8 cellular contexts compared by ENCODE assay signal in genomic region chr16:88568710-88569613, GRCh38. TPM values are rescaled to one million over a fixed set of nuclear protein-coding genes. Genes with fewer than 3 reads are reported as not detected.
DNase-seq lines count a peak whose midpoint lies in the region; ATAC-seq and TF ChIP-seq lines count a peak whose summit lies in the region.

No MANE protein-coding gene starts in this region.

- H3K4me1 Mint-ChIP-seq in nephron = peaks cover 14% of the 10 kb centered on the region

- H3K27ac Mint-ChIP-seq in nephron = peak overlapping the region in 2 of 3 experiments; percentile 39 to 49

- DNase-seq in dorsolateral prefrontal cortex (no peak), NCI-H146 treated with DMSO at 0.1 percent for 48 hours (lab: John Stamatoyannopoulos, UW; ENCODE audit: unreplicated experiment) (no peak), MV-4-11 (lab: John Stamatoyannopoulos, UW) (no peak)
- DNase-seq in stimulated activated CD8-positive, alpha-beta memory T cell treated with anti-CD3 and anti-CD28 coated beads, Interleukin-4, amount 100 ng/mL, for 48 hours = no peak

- H3K79me2 ChIP-seq in Loucy (ENCODE audit: insufficient read depth, low read length) = peaks cover 39% of the 10 kb centered on the region

- intact Hi-C loops in dorsolateral prefrontal cortex (cut with DNase I) = loop anchor here in 1 of 2 donors (2.0 to 10.0 kb wide), 2 partner anchors 36 to 236 kb away; partner anchors contain the start of gene CDT1

- peak overlapping the region; percentile 86 to 100 (median 98) for H3K4me2 ChIP-seq in BLaER1 treated with 17β-estradiol and CSF1 and Interleukin-3, amounts not matched to agents 10 nM and 100 nM
- H3K4me2 ChIP-seq in Loucy (ENCODE audit: low read depth, low read length, poor library complexity, severe bottlenecking) = peak overlapping the region; percentile 96

- H3F3A ChIP-seq in Loucy (ENCODE audit: low read depth) = no peaks in the 10 kb centered on the region

- no peaks in the 10 kb centered on the region for H3K27me3 ChIP-seq in BLaER1 treated with 17β-estradiol and CSF1 and Interleukin-3, amounts not matched to agents 10 nM and 100 nM
- no peaks in the 10 kb centered on the region for H3K27me3 ChIP-seq in Loucy (ENCODE audit: insufficient read depth, low read length, poor library complexity, severe bottlenecking)
- no peaks in the 10 kb centered on the region for H3K27me3 ChIP-seq in dorsolateral prefrontal cortex

- H2AFZ ChIP-seq in Loucy (ENCODE audit: low read length) = no peak overlapping the region

- no peaks in the 10 kb centered on the region for H3K9me3 Mint-ChIP-seq in nephron

- H4K20me1 ChIP-seq in BLaER1 treated with 17β-estradiol and CSF1 and Interleukin-3, amounts not matched to agents 10 nM and 100 nM = peaks cover 32 to 37% (median 36%) of the 10 kb centered on the region in 11 experiments; a peak in 21 of 22 replicates
- H4K20me1 ChIP-seq in Loucy (ENCODE audit: insufficient read depth, low read length, poor library complexity, severe bottlenecking) = peaks cover 8% of the 10 kb centered on the region

- H3K4me3 ChIP-seq in BLaER1 treated with 17β-estradiol and CSF1 and Interleukin-3, amounts not matched to agents 10 nM and 100 nM = peak overlapping the region; percentile 86 to 99 (median 96)
- H3K4me3 ChIP-seq in Loucy (ENCODE audit: low read length, poor library complexity, severe bottlenecking) (peak overlapping the region; percentile 87), dorsolateral prefrontal cortex (peak overlapping the region; percentile 53 to 98 (median 85))

- peaks cover 40 to 66% (median 63%) of the 10 kb centered on the region in 10 experiments for H3K4me1 ChIP-seq in BLaER1 treated with 17β-estradiol and CSF1 and Interleukin-3, amounts not matched to agents 10 nM and 100 nM
- peaks cover 2% of the 10 kb centered on the region for H3K4me1 ChIP-seq in Loucy (ENCODE audit: insufficient read depth, low read length, poor library complexity, severe bottlenecking)

- peaks cover 0 to 11% (median 0%) of the 10 kb centered on the region in 11 experiments; a peak in 5 of 22 replicates for H3K9me3 ChIP-seq in BLaER1 treated with 17β-estradiol and CSF1 and Interleukin-3, amounts not matched to agents 10 nM and 100 nM (replicated peaks in 1 of 11)
- no peaks in the 10 kb centered on the region for H3K9me3 ChIP-seq in Loucy (ENCODE audit: insufficient read depth, low read depth, low read length)

- TF ChIP-seq CTCF in Loucy (conservative IDR thresholded peaks at IDR 0.05; ENCODE audit: low read length) (no peak), dorsolateral prefrontal cortex (IDR thresholded peaks at IDR 0.05 in 54 of 56, conservative IDR thresholded peaks at IDR 0.05 in 2 of 56; ENCODE audit: low read depth in 1 of 56, partially characterized antibody in 56 of 56) (no peak), nephron (IDR thresholded peaks at IDR 0.05; ENCODE audit: unreplicated experiment in 3 of 3) (no peak)

- H3K4me3 Mint-ChIP-seq in nephron = peak overlapping the region; percentile 76 to 84 (median 83)

- H3K9me2 ChIP-seq in Loucy (replicated peaks; ENCODE audit: low read depth, low read length) = no peaks in the 10 kb centered on the region

- no peaks in the 10 kb centered on the region for H3K27me3 Mint-ChIP-seq in nephron (ENCODE audit: low read depth)

- no peak for ATAC-seq in GM19452 (IDR thresholded peaks at IDR 0.05; ENCODE audit: unreplicated experiment)

- H3K9ac ChIP-seq in BLaER1 treated with 17β-estradiol and CSF1 and Interleukin-3, amounts not matched to agents 10 nM and 100 nM = peak overlapping the region; percentile 79 to 98 (median 90)
- peak overlapping the region; percentile 88 for H3K9ac ChIP-seq in Loucy (ENCODE audit: low read depth, low read length, poor library complexity, severe bottlenecking)

- H3K36me3 Mint-ChIP-seq in nephron (ENCODE audit: low read depth) = peaks cover 8% of the 10 kb centered on the region

- H3K36me3 ChIP-seq in BLaER1 treated with 17β-estradiol and CSF1 and Interleukin-3, amounts not matched to agents 10 nM and 100 nM = peaks cover 16 to 27% (median 25%) of the 10 kb centered on the region in 11 experiments
- H3K36me3 ChIP-seq in Loucy (ENCODE audit: insufficient read depth, low read length) = no peaks in the 10 kb centered on the region

- H3K27ac ChIP-seq in BLaER1 treated with 17β-estradiol and CSF1 and Interleukin-3, amounts not matched to agents 10 nM and 100 nM = peak overlapping the region; percentile 13 to 95 (median 84); a peak in 20 of 22 replicates
- peak overlapping the region in 32 of 59 donors; percentile 33 to 91 (median 82) for H3K27ac ChIP-seq in dorsolateral prefrontal cortex

RNA-seq across cellular contexts. Expression of gene ZC3H18, which starts 1.2 kb away (rescaled TPM):
- total RNA-seq in dorsolateral prefrontal cortex = 10 to 100 TPM; 29.2 to 64.6 (median 46.8) TPM
